In the genomic region with DNA sequence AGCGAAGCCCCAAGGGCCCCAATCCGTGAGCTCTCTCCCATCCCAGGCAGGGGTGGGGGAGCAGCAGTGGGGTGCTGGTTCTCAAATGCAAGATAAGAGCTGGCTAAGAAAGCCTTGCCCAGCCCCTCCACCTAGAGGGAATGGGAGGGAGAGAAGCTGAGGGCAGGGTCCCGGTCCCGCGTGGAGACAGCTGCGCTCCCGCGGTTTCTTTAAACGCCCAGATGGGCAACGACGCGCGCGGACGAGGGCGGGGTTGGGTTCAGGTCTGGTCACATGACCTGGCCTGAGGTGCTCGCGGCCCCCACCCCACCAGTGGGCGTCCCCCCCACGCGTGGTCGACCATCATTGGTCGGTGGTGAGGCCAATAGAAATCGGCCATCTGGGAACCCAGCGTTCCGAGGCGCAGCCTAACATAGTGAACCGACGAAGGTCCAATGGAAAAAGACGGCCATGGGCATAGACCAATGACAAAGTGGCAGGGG, we compare ENCODE assay signal across 8 cellular contexts. TPM values are rescaled to one million over a fixed set of nuclear protein-coding genes. Genes with fewer than 3 reads are reported as not detected.
DNase-seq lines count a peak whose midpoint lies in the region; ATAC-seq and TF ChIP-seq lines count a peak whose summit lies in the region.

No MANE protein-coding gene starts in this region.

- no peaks in the 10 kb centered on the region for H3K27me3 ChIP-seq in adipocyte (replicated peaks; ENCODE audit: control insufficient read depth, insufficient read depth, low read length)
- no peaks in the 10 kb centered on the region for H3K27me3 ChIP-seq in thymus (ENCODE audit: control insufficient read depth, insufficient read depth)

- H3K27ac ChIP-seq in thymus (ENCODE audit: low read depth): peak overlapping the region; percentile 86

- intact Hi-C loops in Right ventricle myocardium superior (cut with DNase I): no loop called here

- TF ChIP-seq CTCF in GM12864 (IDR thresholded peaks at IDR 0.05; ENCODE audit: low read depth, low read length, missing control alignments) (no peak), osteocyte (IDR thresholded peaks at IDR 0.05) (no peak)

- DNase-seq in GM12864 (ENCODE audit: low read depth): peak; percentile 99
- peak; percentile 99 for DNase-seq in NCI-H1436 (lab: John Stamatoyannopoulos, UW)
- peak; percentile 98 for DNase-seq in SW480 (ENCODE audit: low spot score)
- peak; percentile 99 for DNase-seq in adipocyte (ENCODE audit: low read depth)
- DNase-seq in Right ventricle myocardium superior: peak; percentile 100
- peak; percentile 100 for DNase-seq in osteocyte (ENCODE audit: extremely low spot score, unreplicated experiment)

- H3K4me3 ChIP-seq in GM12864 (ENCODE audit: low read depth, low read length) (peak overlapping the region; percentile 81), adipocyte (ENCODE audit: low read length) (peak overlapping the region; percentile 97), thymus (ENCODE audit: low read length) (peak overlapping the region; percentile 99)

- H3K4me3 Mint-ChIP-seq in osteocyte (ENCODE audit: unreplicated experiment): peak overlapping the region; percentile 90

- peaks cover 41% of the 10 kb centered on the region for H3K36me3 ChIP-seq in adipocyte (ENCODE audit: control insufficient read depth, insufficient read depth, low read length, severe bottlenecking)
- H3K36me3 ChIP-seq in thymus (ENCODE audit: control insufficient read depth, insufficient read depth): peaks cover 28% of the 10 kb centered on the region

- peak; percentile 79 for ATAC-seq in HG02852 (IDR thresholded peaks at IDR 0.05; ENCODE audit: unreplicated experiment)
- peak; percentile 91 for ATAC-seq in Right ventricle myocardium superior (ENCODE audit: poor library complexity)

- peaks cover 33% of the 10 kb centered on the region for H3K4me1 Mint-ChIP-seq in osteocyte (ENCODE audit: unreplicated experiment)

- H3K36me3 Mint-ChIP-seq in osteocyte (ENCODE audit: unreplicated experiment): peaks cover 33% of the 10 kb centered on the region

- peaks cover 38% of the 10 kb centered on the region for H3K4me1 ChIP-seq in adipocyte (ENCODE audit: control insufficient read depth, insufficient read depth, low read length)
- peaks cover 35% of the 10 kb centered on the region for H3K4me1 ChIP-seq in thymus (ENCODE audit: control insufficient read depth, insufficient read depth, low read length)

- peak overlapping the region; percentile 90 for H3K27ac Mint-ChIP-seq in osteocyte (ENCODE audit: unreplicated experiment)

- WGBS in thymus: under 1% methylated on average over 30 of the region's 30 CpGs

- no peaks in the 10 kb centered on the region for H3K9me3 ChIP-seq in adipocyte (ENCODE audit: control insufficient read depth, low read length)
- no peaks in the 10 kb centered on the region for H3K9me3 ChIP-seq in thymus (ENCODE audit: control insufficient read depth)

- no peaks in the 10 kb centered on the region for H3K27me3 Mint-ChIP-seq in osteocyte (ENCODE audit: unreplicated experiment)

- H3K9me3 Mint-ChIP-seq in osteocyte (ENCODE audit: unreplicated experiment): no peaks in the 10 kb centered on the region

- H3K9ac ChIP-seq in adipocyte (ENCODE audit: low read length): peak overlapping the region; percentile 99

RNA-seq across cellular contexts. Expression of a gene that starts 0.3 kb away (rescaled TPM):
- total RNA-seq in Right ventricle myocardium superior: 378 TPM
- total RNA-seq in osteocyte: 1,241 and 1,304 TPM in 2 replicates
- 189 TPM for polyA plus RNA-seq in thymus

RNA-seq across cellular contexts. Expression of a gene that starts 4.6 kb away (rescaled TPM):
- total RNA-seq in Right ventricle myocardium superior (34.6 TPM), osteocyte (55.6 and 60.3 TPM in 2 replicates)
- polyA plus RNA-seq in thymus: 33.6 TPM

RNA-seq across cellular contexts. Expression of a gene that starts 7.6 kb away (rescaled TPM):
- total RNA-seq in Right ventricle myocardium superior (174 TPM), osteocyte (81.4 and 83.1 TPM in 2 replicates)
- polyA plus RNA-seq in thymus: 128 TPM

RNA-seq across cellular contexts. Expression of a gene that starts 18.9 kb away (rescaled TPM):
- 31.1 TPM for total RNA-seq in Right ventricle myocardium superior
- total RNA-seq in osteocyte: 24.0 and 24.6 TPM in 2 replicates
- 27.2 TPM for polyA plus RNA-seq in thymus

RNA-seq across cellular contexts. Expression of a gene that starts 19.0 kb away (rescaled TPM):
- total RNA-seq in Right ventricle myocardium superior (not detected), osteocyte (not detected in 2 replicates)
- 0.48 TPM for polyA plus RNA-seq in thymus

Comparison
In these comparisons a context has a peak if more than half of its experiments do, and no peak if none do; other contexts are left out.
1. Peak in every context shown above with its lines: DNase-seq, ATAC-seq, H3K4me3 ChIP-seq and H3K27ac ChIP-seq.